ENCODE assay signal across 11 cellular contexts in the genomic region with DNA sequence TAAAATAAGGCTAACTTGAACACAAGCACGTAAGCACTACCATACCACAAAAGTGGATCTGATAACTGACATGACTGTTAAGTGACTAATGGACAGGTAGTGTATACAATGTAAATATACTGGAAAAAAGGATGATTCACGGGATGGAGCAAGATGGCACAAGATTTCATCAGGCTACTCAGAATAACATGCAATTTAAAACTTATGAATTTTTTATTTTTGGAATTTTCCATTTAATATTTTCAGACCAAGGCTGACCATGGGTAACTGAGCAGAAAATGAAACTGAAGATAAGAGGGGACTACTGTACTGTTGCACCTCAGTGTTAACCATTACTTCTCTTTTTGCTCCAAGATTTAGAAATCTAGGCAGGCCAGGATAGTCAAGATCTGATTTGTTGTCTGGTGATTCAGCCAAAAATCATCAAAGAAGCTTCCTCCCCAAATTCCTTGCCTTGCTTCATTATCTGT. TPM values are rescaled to one million over a fixed set of nuclear protein-coding genes. Genes with fewer than 3 reads are reported as not detected.
DNase-seq lines count a peak whose midpoint lies in the region; ATAC-seq and TF ChIP-seq lines count a peak whose summit lies in the region.
"Had no signal": no experiment of that assay in that cellular context is flagged by ENCODE, and none has a peak within 500 bp of the region (broad histone marks: within the 10 kb centered on the region; RNA-seq: fewer than 3 reads in every experiment).

No MANE protein-coding gene starts in this region.

- H3K56ac ChIP-seq in IMR-90 (ENCODE audit: extremely low read depth, insufficient read depth, low read length): peak overlapping the region; percentile 83

- H3K4me3 ChIP-seq in BLaER1 treated with 17β-estradiol and CSF1 and Interleukin-3, amounts not matched to agents 10 nM and 100 nM: no peak overlapping the region
- no peak overlapping the region for H3K4me3 ChIP-seq in IMR-90 (ENCODE audit: insufficient read depth, low read depth, low read length)
- H3K4me3 ChIP-seq: dorsolateral prefrontal cortex had no signal

- no peak overlapping the region for H2AFZ ChIP-seq in IMR-90 (replicated peaks; ENCODE audit: low read length, poor library complexity)

- H2BK120ac ChIP-seq in IMR-90 (ENCODE audit: low read depth, low read length): peak overlapping the region; percentile 95

- peak overlapping the region; percentile 89 for H2BK20ac ChIP-seq in IMR-90 (ENCODE audit: low read depth, low read length)

- peak overlapping the region; percentile 67 for H4K91ac ChIP-seq in IMR-90 (ENCODE audit: insufficient read depth, low read depth, low read length)

- H3K4me2 ChIP-seq in BLaER1 treated with 17β-estradiol and CSF1 and Interleukin-3, amounts not matched to agents 10 nM and 100 nM: peak overlapping the region in 10 of 11 experiments; percentile 12 to 63 (median 46); a peak in 12 of 22 replicates
- peak overlapping the region; percentile 51; the same call in 1 of the 2 replicates for H3K4me2 ChIP-seq in IMR-90 (ENCODE audit: low read depth, low read length)

- in situ Hi-C loops in IMR-90 (cut with MboI; ENCODE audit: low sequenced_read_pairs): no loop called here
- in situ Hi-C loops in KBM-7 (cut with MboI; ENCODE audit: low pct_unique_long_range_greater_than_20kb, low sequenced_read_pairs): no loop called here

- H3K27ac ChIP-seq in BLaER1 treated with 17β-estradiol and CSF1 and Interleukin-3, amounts not matched to agents 10 nM and 100 nM: peak overlapping the region in 8 of 11 experiments; percentile 29 to 68 (median 62); a peak in 10 of 22 replicates
- H3K27ac ChIP-seq in IMR-90 (ENCODE audit: insufficient read depth, low read length): no peak overlapping the region
- H3K27ac ChIP-seq: C4-2B, dorsolateral prefrontal cortex had no signal

- BruUV-seq in IMR-90 (replicated peaks; lab: Mats Ljungman, UMichigan): no TSS peak

- no peaks in the 10 kb centered on the region for H4K20me1 ChIP-seq in BLaER1 treated with 17β-estradiol and CSF1 and Interleukin-3, amounts not matched to agents 10 nM and 100 nM
- H4K20me1 ChIP-seq in IMR-90 (ENCODE audit: insufficient read depth, low read length): no peaks in the 10 kb centered on the region

- dilution Hi-C loops in IMR-90 (cut with HindIII; ENCODE audit: low sequenced_read_pairs, unreplicated experiment): no loop called here

- peak overlapping the region; percentile 60; the same call in 1 of the 2 replicates for H3K23ac ChIP-seq in IMR-90 (ENCODE audit: low read depth, low read length)

- H3K9me3 ChIP-seq in BLaER1 treated with 17β-estradiol and CSF1 and Interleukin-3, amounts not matched to agents 10 nM and 100 nM (replicated peaks in 1 of 11): no peaks in the 10 kb centered on the region
- H3K9me3 ChIP-seq in IMR-90 (ENCODE audit: control insufficient read depth, insufficient read depth, low read length): no peaks in the 10 kb centered on the region

- WGBS in IMR-90 (ENCODE audit: extremely low coverage in 2 of 2, insufficient read length in 1 of 2), 2 experiments: no CpG with 5 or more reads among the region's 2 CpGs

- peak; percentile 80 for ATAC-seq in GM21717 (IDR thresholded peaks at IDR 0.05; ENCODE audit: unreplicated experiment)
- ATAC-seq in IMR-90 (ENCODE audit: low read depth): peak; percentile 77
- ATAC-seq: naive thymus-derived CD8-positive, alpha-beta T cell had no signal

- CTCF ChIA-PET in IMR-90 (lab: Yijun Ruan, JAX): no interaction called here

- peaks cover 3% of the 10 kb centered on the region; the same call in 1 of the 2 replicates for H3K9me1 ChIP-seq in IMR-90 (ENCODE audit: insufficient read depth, low read length)

- H2AK9ac ChIP-seq in IMR-90 (replicated peaks; ENCODE audit: low read depth, low read length, poor library complexity): no peak overlapping the region

- H4K8ac ChIP-seq in IMR-90 (ENCODE audit: low read depth in 2 of 2, low read length in 2 of 2): peak overlapping the region in 1 of 2 experiments; percentile 74; a peak in 3 of 4 replicates

- no peak for TF ChIP-seq POLR2A in IMR-90 (IDR thresholded peaks at IDR 0.05; ENCODE audit: low read depth, low read length)

- peak; percentile 88 for DNase-seq in IMR-90
- peak; percentile 57 for DNase-seq in fibroblast of gingiva (ENCODE audit: low read depth)
- DNase-seq in KBM-7: no peak
- no peak for DNase-seq in NCI-H2107 treated with DMSO at 0.1 percent for 48 hours (lab: John Stamatoyannopoulos, UW; ENCODE audit: unreplicated experiment)
- DNase-seq in iPS-NIHi11 (ENCODE audit: low spot score): no peak
- DNase-seq in NCI-H69 (lab: John Stamatoyannopoulos, UW): no peak
- DNase-seq: dorsolateral prefrontal cortex; naive thymus-derived CD8-positive, alpha-beta T cell had no signal

- peaks cover 6 to 31% (median 21%) of the 10 kb centered on the region in 10 experiments; a peak in 19 of 20 replicates for H3K4me1 ChIP-seq in BLaER1 treated with 17β-estradiol and CSF1 and Interleukin-3, amounts not matched to agents 10 nM and 100 nM
- peaks cover 9% of the 10 kb centered on the region for H3K4me1 ChIP-seq in IMR-90 (ENCODE audit: control insufficient read depth, insufficient read depth, low read length)

- peak overlapping the region; percentile 70; the same call in 1 of the 2 replicates for H3K14ac ChIP-seq in IMR-90 (replicated peaks; ENCODE audit: low read depth, low read length)

- no peak overlapping the region for H2BK15ac ChIP-seq in IMR-90 (ENCODE audit: low read depth, low read length)

- no peaks in the 10 kb centered on the region for H3K36me3 ChIP-seq in BLaER1 treated with 17β-estradiol and CSF1 and Interleukin-3, amounts not matched to agents 10 nM and 100 nM
- H3K36me3 ChIP-seq in IMR-90 (ENCODE audit: control insufficient read depth, insufficient read depth, low read length): no peaks in the 10 kb centered on the region

- no peak for TF ChIP-seq CTCF in IMR-90 (conservative IDR thresholded peaks at IDR 0.05; ENCODE audit: low read depth, low read length)

- H3K18ac ChIP-seq in IMR-90 (ENCODE audit: low read depth, low read length): peak overlapping the region; percentile 83; the same call in 1 of the 2 replicates

- intact Hi-C loops in IMR-90 (cut with micrococcal nuclease): no loop called here

- H3K9ac ChIP-seq in BLaER1 treated with 17β-estradiol and CSF1 and Interleukin-3, amounts not matched to agents 10 nM and 100 nM: no peak overlapping the region
- H3K9ac ChIP-seq in IMR-90 (ENCODE audit: low read depth, low read length): no peak overlapping the region

- peak overlapping the region; percentile 98 for H2BK5ac ChIP-seq in IMR-90 (ENCODE audit: low read depth, low read length, poor library complexity, severe bottlenecking)

- H2AK5ac ChIP-seq in IMR-90 (ENCODE audit: low read depth, low read length): no peak overlapping the region

- POLR2A ChIA-PET in IMR-90 (lab: Charles Lee; ENCODE audit: unreplicated experiment): no interaction called here

- H3K27me3 ChIP-seq in BLaER1 treated with 17β-estradiol and CSF1 and Interleukin-3, amounts not matched to agents 10 nM and 100 nM: no peaks in the 10 kb centered on the region
- H3K27me3 ChIP-seq in IMR-90 (ENCODE audit: control insufficient read depth, insufficient read depth, low read length): no peaks in the 10 kb centered on the region
- H3K27me3 ChIP-seq: dorsolateral prefrontal cortex had no signal

- TF ChIP-seq RAD21 in IMR-90 (IDR thresholded peaks at IDR 0.05; ENCODE audit: low read length): no peak

- peak overlapping the region; percentile 65; the same call in 1 of the 2 replicates for H4K5ac ChIP-seq in IMR-90 (ENCODE audit: low read depth, low read length)

- H3K4ac ChIP-seq in IMR-90 (ENCODE audit: low read depth, low read length): peak overlapping the region; percentile 81; the same call in 1 of the 2 replicates

- H3K79me1 ChIP-seq in IMR-90 (ENCODE audit: low read depth in 1 of 2, low read length in 2 of 2): no peaks in the 10 kb centered on the region

TF ChIP-seq in IMR-90, 13 proteins besides CTCF, POLR2A, EP300 and RAD21:
- TF ChIP-seq BHLHE40 (IDR thresholded peaks at IDR 0.05; ENCODE audit: low read depth, low read length) (0 out of 2 replicates have a peak, but pooled peaks have one; percentile 29), RCOR1 (IDR thresholded peaks at IDR 0.05; ENCODE audit: insufficient replicate concordance, low read length) (no peak), MAZ (IDR thresholded peaks at IDR 0.05; ENCODE audit: borderline replicate concordance, low read depth, low read length) (no peak), CEBPB (IDR thresholded peaks at IDR 0.05; ENCODE audit: low read depth, low read length) (peak; percentile 96), USF2 (IDR thresholded peaks at IDR 0.05; ENCODE audit: low read depth, low read length) (no peak), CHD1 (IDR thresholded peaks at IDR 0.05; ENCODE audit: low read depth, low read length) (no peak), MXI1 (IDR thresholded peaks at IDR 0.05; ENCODE audit: borderline replicate concordance, low read depth, low read length) (no peak), FOS (IDR thresholded peaks at IDR 0.05; ENCODE audit: low read depth, low read length) (peak; percentile 81), RFX5 (IDR thresholded peaks at IDR 0.05; ENCODE audit: low read depth, low read length) (no peak), NFE2L2 (IDR thresholded peaks at IDR 0.05; ENCODE audit: low read depth, low read length) (no peak)

RNA-seq across cellular contexts. Expression of gene TPBG, which starts 45.4 kb away (rescaled TPM):
- 19.7 and 20.0 TPM in 2 replicates for total RNA-seq in IMR-90 (2012; rRNA removed)
- polyA plus RNA-seq in IMR-90 (2012; rRNA removed): 71.7 and 75.6 TPM in 2 replicates
- 33.6 and 78.1 TPM in 2 replicates for polyA plus RNA-seq in IMR-90 (2012; cell fraction: cytosol; rRNA removed)
- 167 and 172 TPM in 2 replicates for polyA plus RNA-seq in IMR-90 (2012; cell fraction: nucleus; rRNA removed; ENCODE audit: low replicate concordance)
- total RNA-seq: naive thymus-derived CD8-positive, alpha-beta T cell had no signal
- polyA plus RNA-seq: naive thymus-derived CD8-positive, alpha-beta T cell had no signal

Comparison
In these comparisons a context has a peak if more than half of its experiments do, and no peak if none do; other contexts are left out.
1. DNase-seq: peak in IMR-90 (single experiment) and fibroblast of gingiva (single experiment); none in KBM-7 (single experiment), NCI-H2107 treated with DMSO at 0.1 percent for 48 hours (single experiment), iPS-NIHi11 (single experiment) and NCI-H69 (single experiment).